In genomic region chr5:135387629-135387960, GRCh38 we compare ENCODE assay signal across 15 cellular contexts. TPM values are rescaled to one million over a fixed set of nuclear protein-coding genes. Genes with fewer than 3 reads are reported as not detected.
DNase-seq lines count a peak whose midpoint lies in the region; ATAC-seq and TF ChIP-seq lines count a peak whose summit lies in the region.
"Had no signal": no experiment of that assay in that cellular context is flagged by ENCODE, and none has a peak within 500 bp of the region (broad histone marks: within the 10 kb centered on the region; RNA-seq: fewer than 3 reads in every experiment).

No MANE protein-coding gene starts in this region.

- H3K4me3 ChIP-seq in cardiac muscle cell (no peak overlapping the region), adipocyte (ENCODE audit: low read length) (no peak overlapping the region), left lung (no peak overlapping the region), upper lobe of left lung (no peak overlapping the region)

- no peak overlapping the region for H3K4me3 Mint-ChIP-seq in stimulated activated naive B cell treated with anti-CD40 and anti-IgM and Interleukin-4, amounts not matched to agents 10 μg/mL and 1 μg/mL and 100 μg/mL, for 72 hours
- H3K4me3 Mint-ChIP-seq: central memory CD8-positive, alpha-beta T cell had no signal

- no peak overlapping the region for H3K9ac ChIP-seq in adipocyte (ENCODE audit: low read length)

- H3K4me1 ChIP-seq in cardiac muscle cell (ENCODE audit: low read depth) (peaks cover 59% of the 10 kb centered on the region), adipocyte (ENCODE audit: control insufficient read depth, insufficient read depth, low read length) (peaks cover 47% of the 10 kb centered on the region), left lung (peaks cover 16 to 92% of the 10 kb centered on the region in 2 donors), upper lobe of left lung (peaks cover 47 to 66% (median 62%) of the 10 kb centered on the region in 4 donors)

- H3K9me3 Mint-ChIP-seq in stimulated activated naive B cell treated with anti-CD40 and anti-IgM and Interleukin-4, amounts not matched to agents 10 μg/mL and 1 μg/mL and 100 μg/mL, for 72 hours, result no peaks in the 10 kb centered on the region
- H3K9me3 Mint-ChIP-seq: central memory CD8-positive, alpha-beta T cell had no signal

- no peak for TF ChIP-seq EP300 in upper lobe of left lung (IDR thresholded peaks at IDR 0.05)

- no peak for TF ChIP-seq POLR2A in upper lobe of left lung (IDR thresholded peaks at IDR 0.05)

- H3K36me3 ChIP-seq in cardiac muscle cell, result peaks cover 9% of the 10 kb centered on the region
- peaks cover 47% of the 10 kb centered on the region for H3K36me3 ChIP-seq in adipocyte (ENCODE audit: control insufficient read depth, insufficient read depth, low read length, severe bottlenecking)
- H3K36me3 ChIP-seq in left lung, result peaks cover 0 to 72% of the 10 kb centered on the region in 2 donors
- peaks cover 6 to 68% (median 33%) of the 10 kb centered on the region in 4 donors for H3K36me3 ChIP-seq in upper lobe of left lung

- H3K27ac Mint-ChIP-seq in stimulated activated naive B cell treated with anti-CD40 and anti-IgM and Interleukin-4, amounts not matched to agents 10 μg/mL and 1 μg/mL and 100 μg/mL, for 72 hours, result no peak overlapping the region

- H3K27me3 Mint-ChIP-seq in stimulated activated naive B cell treated with anti-CD40 and anti-IgM and Interleukin-4, amounts not matched to agents 10 μg/mL and 1 μg/mL and 100 μg/mL, for 72 hours, result no peaks in the 10 kb centered on the region
- H3K27me3 Mint-ChIP-seq: central memory CD8-positive, alpha-beta T cell had no signal

- peaks cover 33 to 64% of the 10 kb centered on the region in 2 donors for H3K4me1 Mint-ChIP-seq in stimulated activated naive B cell treated with anti-CD40 and anti-IgM and Interleukin-4, amounts not matched to agents 10 μg/mL and 1 μg/mL and 100 μg/mL, for 72 hours

- H3K27me3 ChIP-seq in cardiac muscle cell (no peaks in the 10 kb centered on the region), adipocyte (replicated peaks; ENCODE audit: control insufficient read depth, insufficient read depth, low read length) (no peaks in the 10 kb centered on the region), left lung (no peaks in the 10 kb centered on the region), upper lobe of left lung (no peaks in the 10 kb centered on the region)

- TF ChIP-seq CTCF in cardiac muscle cell (IDR thresholded peaks at IDR 0.05; ENCODE audit: low read depth, low read length), result no peak
- no peak for TF ChIP-seq CTCF in left lung (IDR thresholded peaks at IDR 0.05)
- TF ChIP-seq CTCF in upper lobe of left lung (IDR thresholded peaks at IDR 0.05), result no peak

- H3K9me3 ChIP-seq in cardiac muscle cell (ENCODE audit: low read depth), result no peaks in the 10 kb centered on the region
- H3K9me3 ChIP-seq in adipocyte (ENCODE audit: control insufficient read depth, low read length), result no peaks in the 10 kb centered on the region
- H3K9me3 ChIP-seq in left lung, result no peaks in the 10 kb centered on the region
- no peaks in the 10 kb centered on the region for H3K9me3 ChIP-seq in upper lobe of left lung

- intact Hi-C loops in Right ventricle myocardium inferior (cut with DNase I), result no loop called here
- intact Hi-C loops in left lung (cut with DNase I), result no loop called here

- peak overlapping the region; percentile 65 for H3K27ac ChIP-seq in cardiac muscle cell
- H3K27ac ChIP-seq in left lung, result peak overlapping the region; percentile 81 to 92
- peak overlapping the region; percentile 69 to 83 (median 77) for H3K27ac ChIP-seq in upper lobe of left lung
- H3K27ac ChIP-seq: WERI-Rb-1 had no signal

- DNase-seq in cardiac muscle cell (ENCODE audit: low read depth in 1 of 2, low spot score in 1 of 2) (peak in 1 of 2 donors; percentile 47), Right ventricle myocardium inferior (ENCODE audit: missing footprints) (no peak), adipocyte (ENCODE audit: low read depth) (peak; percentile 51), left lung (no peak), upper lobe of left lung (no peak), NCI-H1105 (lab: John Stamatoyannopoulos, UW) (no peak), LoVo (ENCODE audit: low spot score) (no peak)
- DNase-seq in stimulated activated naive B cell treated with anti-CD40 and anti-IgM and Interleukin-4, amounts not matched to agents 10 μg/mL and 1 μg/mL and 100 μg/mL, for 72 hours, result no peak
- DNase-seq: activated T-cell treated with anti-CD3 and anti-CD28 coated beads, Interleukin-2, amount 50 U/mL, for 1 hour; foreskin melanocyte; NCI-H1694 treated with DMSO at 0.1 percent for 48 hours; retina; WERI-Rb-1 had no signal

- H3K36me3 Mint-ChIP-seq in stimulated activated naive B cell treated with anti-CD40 and anti-IgM and Interleukin-4, amounts not matched to agents 10 μg/mL and 1 μg/mL and 100 μg/mL, for 72 hours, result peaks cover 56 to 84% of the 10 kb centered on the region in 2 donors

- ATAC-seq in Right ventricle myocardium inferior (no peak), left lung (no peak), upper lobe of left lung (ENCODE audit: low FRiP score in 2 of 2) (no peak)
- no peak for ATAC-seq in stimulated activated naive B cell treated with anti-CD40 and anti-IgM and Interleukin-4, amounts not matched to agents 10 μg/mL and 1 μg/mL and 100 μg/mL, for 72 hours (replicated peaks)

RNA-seq across cellular contexts. Expression of gene MACROH2A1, which starts 11.4 kb away (rescaled TPM):
- total RNA-seq in cardiac muscle cell (584 and 644 TPM in 2 replicates), Right ventricle myocardium inferior (104 TPM), left lung (100 to 1,000 TPM; 183 to 309 TPM), upper lobe of left lung (100 to 1,000 TPM; 232 to 690 (median 355) TPM)
- 327 and 386 TPM in 2 replicates for polyA plus RNA-seq in cardiac muscle cell

RNA-seq across cellular contexts. Expression of gene DCANP1, which starts 59.6 kb away (rescaled TPM):
- not detected in 2 replicates for total RNA-seq in cardiac muscle cell
- not detected in 2 replicates for polyA plus RNA-seq in cardiac muscle cell
- not detected for total RNA-seq in Right ventricle myocardium inferior
- total RNA-seq in left lung, result under 1 TPM in 1 of 2 donors, not detected in 1; 0.24 TPM
- 1 to 10 TPM in 1 of 6 donors, under 1 TPM in 3, not detected in 2; 0.11 to 1.0 (median 0.27) TPM for total RNA-seq in upper lobe of left lung
- total RNA-seq: mesenteric fat pad had no signal
